Comparison of ENCODE assay signal across 21 cellular contexts in the genomic region with DNA sequence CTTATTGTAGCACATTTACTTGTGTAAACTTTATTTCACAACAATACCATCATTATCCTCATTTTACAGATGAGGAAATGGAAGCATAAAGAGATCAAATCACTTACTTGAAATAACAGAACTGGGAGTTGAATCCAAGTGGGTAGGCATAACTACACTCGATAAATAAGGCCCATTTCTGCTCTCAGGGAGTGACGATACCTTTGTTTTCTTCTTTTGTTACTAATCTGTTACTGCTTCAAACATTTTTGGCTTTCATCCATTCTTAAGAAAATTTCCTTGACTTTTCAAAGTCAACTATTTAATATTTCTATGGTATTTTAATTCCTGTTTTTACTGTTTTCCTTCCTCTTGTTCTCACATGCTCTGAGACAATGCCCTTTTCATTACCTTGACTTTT.
DNase-seq lines count a peak whose midpoint lies in the region; ATAC-seq, FAIRE-seq and TF ChIP-seq lines count a peak whose summit lies in the region.
"Had no signal": no experiment of that assay in that cellular context is flagged by ENCODE, and none has a peak within 500 bp of the region (broad histone marks: within the 10 kb centered on the region; RNA-seq: fewer than 3 reads in every experiment).

No MANE protein-coding gene starts in this region.

- no peaks in the 10 kb centered on the region for H3K9me3 ChIP-seq in A549
- H3K9me3 ChIP-seq in sigmoid colon = no peaks in the 10 kb centered on the region
- H3K9me3 ChIP-seq: Caco-2 had no signal

- TF ChIP-seq EP300 in A549 (IDR thresholded peaks at IDR 0.05) = no peak
- no peak for TF ChIP-seq EP300 in sigmoid colon (IDR thresholded peaks at IDR 0.05)

- POLR2A ChIA-PET in A549 (lab: Yijun Ruan, JAX) (no interaction called here), HEK293T (lab: Yijun Ruan, JAX) (no interaction called here)

- TF ChIP-seq CTCF in A549 (IDR thresholded peaks at IDR 0.05) (no peak), sigmoid colon (IDR thresholded peaks at IDR 0.05) (no peak)

- H3K36me3 ChIP-seq in sigmoid colon = no peaks in the 10 kb centered on the region
- H3K36me3 ChIP-seq: BLaER1 treated with 17β-estradiol and CSF1 and Interleukin-3, amounts not matched to agents 10 nM and 100 nM had no signal

- peak; percentile 89 for FAIRE-seq in A549 (lab: Jason Lieb, UNC)
- FAIRE-seq: A204.1, D721Med, G401.6, GM12891, GM19239 had no signal

- 55% methylated on average over 2 of the region's 2 CpGs for WGBS in A549 (ENCODE audit: missing lambda C conversion rate)
- 19 to 70% methylated on average over 2 of the region's 2 CpGs for WGBS in sigmoid colon, 2 donors

- H3K4me3 ChIP-seq in A549 (no peak overlapping the region), sigmoid colon (no peak overlapping the region)
- H3K4me3 ChIP-seq: BLaER1 treated with 17β-estradiol and CSF1 and Interleukin-3, amounts not matched to agents 10 nM and 100 nM had no signal

- no peak overlapping the region for H3K4me2 ChIP-seq in A549
- H3K4me2 ChIP-seq: BLaER1 treated with 17β-estradiol and CSF1 and Interleukin-3, amounts not matched to agents 10 nM and 100 nM had no signal

- no peaks in the 10 kb centered on the region for H3K27me3 ChIP-seq in sigmoid colon
- H3K27me3 ChIP-seq: BLaER1 treated with 17β-estradiol and CSF1 and Interleukin-3, amounts not matched to agents 10 nM and 100 nM had no signal

- CTCF ChIA-PET in A549 (lab: Yijun Ruan, JAX) = no interaction called here
- CTCF ChIA-PET in HEK293T (lab: Yijun Ruan, JAX) = no interaction called here

- ATAC-seq in A549 (no peak), left colon (peak; percentile 38), HG03097 (IDR thresholded peaks at IDR 0.05; ENCODE audit: low FRiP score, unreplicated experiment) (no peak)
- ATAC-seq: CD8-positive, alpha-beta T cell had no signal

- intact Hi-C loops in left colon (cut with DNase I, micrococcal nuclease) (no loop called here), sigmoid colon (cut with DNase I) (no loop called here)

- H3K27ac ChIP-seq in A549 (no peak overlapping the region), sigmoid colon (no peak overlapping the region)
- H3K27ac ChIP-seq: BLaER1 treated with 17β-estradiol and CSF1 and Interleukin-3, amounts not matched to agents 10 nM and 100 nM; C4-2B had no signal

- H3K4me1 ChIP-seq in A549 = no peaks in the 10 kb centered on the region
- no peaks in the 10 kb centered on the region for H3K4me1 ChIP-seq in sigmoid colon
- H3K4me1 ChIP-seq: BLaER1 treated with 17β-estradiol and CSF1 and Interleukin-3, amounts not matched to agents 10 nM and 100 nM; Caco-2 had no signal

- TF ChIP-seq POLR2A in A549 (IDR thresholded peaks at IDR 0.05; ENCODE audit: low read length) (no peak), sigmoid colon (IDR thresholded peaks at IDR 0.05) (no peak)

- DNase-seq in A549 (ENCODE audit: low read depth in 1 of 2, low spot score in 1 of 2) (no peak), dermis blood vessel endothelial cell (peak; percentile 68), left colon (no peak), sigmoid colon (no peak), HEK293T (ENCODE audit: extremely low spot score) (no peak)
- DNase-seq: 8988T; AML-193; Caco-2; Calu3; CD4-positive, alpha-beta T cell; CD8-positive, alpha-beta T cell; DMS79 treated with DMSO at 0.1 percent for 48 hours; GF-D8 had no signal

- no peak for TF ChIP-seq RAD21 in A549 (conservative IDR thresholded peaks at IDR 0.05 in 1 of 2, IDR thresholded peaks at IDR 0.05 in 1 of 2)

TF ChIP-seq in A549, 52 proteins besides CTCF, POLR2A, EP300 and RAD21:
- TF ChIP-seq TFCP2L1 (CRISPR knock-in tag; IDR thresholded peaks at IDR 0.05) = no peak
- TF ChIP-seq, protein P1, sequence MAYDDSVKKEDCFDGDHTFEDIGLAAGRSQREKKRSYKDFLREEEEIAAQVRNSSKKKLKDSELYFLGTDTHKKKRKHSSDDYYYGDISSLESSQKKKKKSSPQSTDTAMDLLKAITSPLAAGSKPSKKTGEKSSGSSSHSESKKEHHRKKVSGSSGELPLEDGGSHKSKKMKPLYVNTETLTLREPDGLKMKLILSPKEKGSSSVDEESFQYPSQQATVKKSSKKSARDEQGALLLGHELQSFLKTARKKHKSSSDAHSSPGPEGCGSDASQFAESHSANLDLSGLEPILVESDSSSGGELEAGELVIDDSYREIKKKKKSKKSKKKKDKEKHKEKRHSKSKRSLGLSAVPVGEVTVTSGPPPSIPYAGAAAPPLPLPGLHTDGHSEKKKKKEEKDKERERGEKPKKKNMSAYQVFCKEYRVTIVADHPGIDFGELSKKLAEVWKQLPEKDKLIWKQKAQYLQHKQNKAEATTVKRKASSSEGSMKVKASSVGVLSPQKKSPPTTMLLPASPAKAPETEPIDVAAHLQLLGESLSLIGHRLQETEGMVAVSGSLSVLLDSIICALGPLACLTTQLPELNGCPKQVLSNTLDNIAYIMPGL (CRISPR knock-in tag; IDR thresholded peaks at IDR 0.05; ENCODE audit: borderline replicate concordance) = no peak
- no peak for TF ChIP-seq FOXS1 (CRISPR knock-in tag; IDR thresholded peaks at IDR 0.05)
- TF ChIP-seq ESRRA (IDR thresholded peaks at IDR 0.05; ENCODE audit: borderline replicate concordance, low read length) = no peak
- TF ChIP-seq CHD4 (IDR thresholded peaks at IDR 0.05; ENCODE audit: borderline replicate concordance) = no peak
- TF ChIP-seq, protein P2, sequence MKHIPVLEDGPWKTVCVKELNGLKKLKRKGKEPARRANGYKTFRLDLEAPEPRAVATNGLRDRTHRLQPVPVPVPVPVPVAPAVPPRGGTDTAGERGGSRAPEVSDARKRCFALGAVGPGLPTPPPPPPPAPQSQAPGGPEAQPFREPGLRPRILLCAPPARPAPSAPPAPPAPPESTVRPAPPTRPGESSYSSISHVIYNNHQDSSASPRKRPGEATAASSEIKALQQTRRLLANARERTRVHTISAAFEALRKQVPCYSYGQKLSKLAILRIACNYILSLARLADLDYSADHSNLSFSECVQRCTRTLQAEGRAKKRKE (CRISPR knock-in tag; IDR thresholded peaks at IDR 0.05; ENCODE audit: low read depth) = no peak
- TF ChIP-seq, protein P3, sequence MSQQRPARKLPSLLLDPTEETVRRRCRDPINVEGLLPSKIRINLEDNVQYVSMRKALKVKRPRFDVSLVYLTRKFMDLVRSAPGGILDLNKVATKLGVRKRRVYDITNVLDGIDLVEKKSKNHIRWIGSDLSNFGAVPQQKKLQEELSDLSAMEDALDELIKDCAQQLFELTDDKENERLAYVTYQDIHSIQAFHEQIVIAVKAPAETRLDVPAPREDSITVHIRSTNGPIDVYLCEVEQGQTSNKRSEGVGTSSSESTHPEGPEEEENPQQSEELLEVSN (IDR thresholded peaks at IDR 0.05; ENCODE audit: borderline replicate concordance, low read depth) = no peak
- TF ChIP-seq HDAC2 (IDR thresholded peaks at IDR 0.05) = no peak
- no peak for TF ChIP-seq RCOR1 (IDR thresholded peaks at IDR 0.05; ENCODE audit: low read depth, low read length)
- TF ChIP-seq MYC (IDR thresholded peaks at IDR 0.05; ENCODE audit: borderline replicate concordance, low read length) = no peak
- TF ChIP-seq RARB (CRISPR knock-in tag; IDR thresholded peaks at IDR 0.05) = no peak

TF ChIP-seq in HEK293T, 16 proteins besides CTCF, POLR2A, EP300 and RAD21:
- TF ChIP-seq ZNF384 (IDR thresholded peaks at IDR 0.05) (no peak), LEF1 (IDR thresholded peaks at IDR 0.05; ENCODE audit: borderline replicate concordance) (no peak), L3MBTL2 (conservative IDR thresholded peaks at IDR 0.05) (no peak), TARDBP (IDR thresholded peaks at IDR 0.05) (no peak), BHLHE40 (IDR thresholded peaks at IDR 0.05; ENCODE audit: borderline replicate concordance) (no peak), ELF4 (IDR thresholded peaks at IDR 0.05) (no peak), CTBP1 (IDR thresholded peaks at IDR 0.05; ENCODE audit: borderline replicate concordance) (no peak), NFRKB (IDR thresholded peaks at IDR 0.05) (no peak), SP1 (IDR thresholded peaks at IDR 0.05) (no peak), FOXK2 (IDR thresholded peaks at IDR 0.05) (no peak), FOXA1 (IDR thresholded peaks at IDR 0.05) (no peak), SUZ12 (IDR thresholded peaks at IDR 0.05) (no peak)
- TF ChIP-seq, protein P4, sequence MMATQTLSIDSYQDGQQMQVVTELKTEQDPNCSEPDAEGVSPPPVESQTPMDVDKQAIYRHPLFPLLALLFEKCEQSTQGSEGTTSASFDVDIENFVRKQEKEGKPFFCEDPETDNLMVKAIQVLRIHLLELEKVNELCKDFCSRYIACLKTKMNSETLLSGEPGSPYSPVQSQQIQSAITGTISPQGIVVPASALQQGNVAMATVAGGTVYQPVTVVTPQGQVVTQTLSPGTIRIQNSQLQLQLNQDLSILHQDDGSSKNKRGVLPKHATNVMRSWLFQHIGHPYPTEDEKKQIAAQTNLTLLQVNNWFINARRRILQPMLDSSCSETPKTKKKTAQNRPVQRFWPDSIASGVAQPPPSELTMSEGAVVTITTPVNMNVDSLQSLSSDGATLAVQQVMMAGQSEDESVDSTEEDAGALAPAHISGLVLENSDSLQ (IDR thresholded peaks at IDR 0.05) = no peak
TF ChIP-seq in HEK293T: peak in this region for 0.
